13 cellular contexts compared by ENCODE assay signal in genomic region chr20:38377838-38378237, GRCh38. TPM values are rescaled to one million over a fixed set of nuclear protein-coding genes. Genes with fewer than 3 reads are reported as not detected.
"Had no signal": no experiment of that assay in that cellular context is flagged by ENCODE, and none has a peak within 500 bp of the region (broad histone marks: within the 10 kb centered on the region; RNA-seq: fewer than 3 reads in every experiment).

No MANE protein-coding gene starts in this region.

RNA-seq across cellular contexts. Expression of gene LBP, which starts 31.6 kb away (rescaled TPM):
- total RNA-seq: activated B cell treated with CpG ODN at 0.5 μM for 24 hours; activated CD4-positive, alpha-beta memory T cell treated with anti-CD3 and anti-CD28 coated beads for 36 hours; activated CD4-positive, alpha-beta memory T cell treated with anti-CD3 and anti-CD28 coated beads, Interleukin-2, amount 10 ng/mL, durations not matched to agents 7 days and 5 days; activated CD4-positive, alpha-beta T cell treated with anti-CD3 and anti-CD28 coated beads for 36 hours; activated CD4-positive, alpha-beta T cell treated with anti-CD3 and anti-CD28 coated beads, Interleukin-2, amount 10 ng/mL, durations not matched to agents 24 days and 14 days; activated CD4-positive, alpha-beta T cell treated with anti-CD3 and anti-CD28 coated beads, Interleukin-2, amount 10 ng/mL, durations not matched to agents 7 days and 5 days; activated CD8-positive, alpha-beta memory T cell treated with anti-CD3 and anti-CD28 coated beads for 36 hours; activated CD8-positive, alpha-beta memory T cell treated with anti-CD3 and anti-CD28 coated beads, Interleukin-2, amount 10 ng/mL, durations not matched to agents 7 days and 5 days; activated CD8-positive, alpha-beta T cell treated with anti-CD3 and anti-CD28 coated beads for 36 hours; activated CD8-positive, alpha-beta T cell treated with anti-CD3 and anti-CD28 coated beads, Interleukin-2, amount 10 ng/mL, durations not matched to agents 7 days and 5 days; T-helper 1 cell treated with Interleukin-12 subunit alpha and Interleukin-12 subunit beta and Interleukin-4 antibody, amounts not matched to agents 30 ng/mL and 1 ng/mL, for 36 hours; T-helper 17 cell; T-helper 2 cell treated with Interferon-gamma antibody and Interleukin-4, amounts not matched to agents 100 ng/mL and 5 ng/mL, for 36 hours had no signal
